14 cellular contexts compared by ENCODE assay signal in genomic region chr4:93814722-93815121, GRCh38. TPM values are rescaled to one million over a fixed set of nuclear protein-coding genes. Genes with fewer than 3 reads are reported as not detected.
DNase-seq lines count a peak whose midpoint lies in the region; ATAC-seq and TF ChIP-seq lines count a peak whose summit lies in the region.
"Had no signal": no experiment of that assay in that cellular context is flagged by ENCODE, and none has a peak within 500 bp of the region (broad histone marks: within the 10 kb centered on the region; RNA-seq: fewer than 3 reads in every experiment).

No MANE protein-coding gene starts in this region.

- H3K4me3 ChIP-seq in adrenal gland (no peak overlapping the region), uterus (no peak overlapping the region)
- H3K4me3 ChIP-seq: MG63 had no signal

- no peaks in the 10 kb centered on the region for H3K9me3 ChIP-seq in adrenal gland (replicated peaks in 1 of 3)
- H3K9me3 ChIP-seq in uterus, result no peaks in the 10 kb centered on the region
- H3K9me3 ChIP-seq: MG63 had no signal

- H3K4me1 ChIP-seq in adrenal gland (replicated peaks in 1 of 2), result peaks cover 0 to 11% of the 10 kb centered on the region in 2 donors
- no peaks in the 10 kb centered on the region for H3K4me1 ChIP-seq in uterus

- TF ChIP-seq CTCF in adrenal gland (IDR thresholded peaks at IDR 0.05) (no peak), uterus (IDR thresholded peaks at IDR 0.05) (no peak)

- ATAC-seq in GM18861 (IDR thresholded peaks at IDR 0.05; ENCODE audit: unreplicated experiment) (peak; percentile 59), HG02840 (IDR thresholded peaks at IDR 0.05; ENCODE audit: low FRiP score, unreplicated experiment) (no peak)

- peak; percentile 91 for DNase-seq in MV-4-11 (lab: John Stamatoyannopoulos, UW)
- DNase-seq in adrenal gland, result peak; percentile 29 to 67 (median 46)
- peak; percentile 21 for DNase-seq in putamen (ENCODE audit: low spot score)
- no peak for DNase-seq in stimulated activated CD4-positive, alpha-beta T cell treated with anti-CD3 and anti-CD28 coated beads, Interleukin-2, amount 100 ng/mL, for 24 hours
- no peak for DNase-seq in uterus
- DNase-seq: CD4-positive, CD25-positive, alpha-beta regulatory T cell; HFFc6; MG63; nephron progenitor cell; stimulated activated CD4-positive, alpha-beta T cell treated with anti-CD3 and anti-CD28 coated beads, Interleukin-4, amount 100 ng/mL, for 1 hour had no signal

- no peaks in the 10 kb centered on the region for H3K27me3 ChIP-seq in adrenal gland
- H3K27me3 ChIP-seq in uterus, result no peaks in the 10 kb centered on the region
- H3K27me3 ChIP-seq: MG63 had no signal

- TF ChIP-seq POLR2A in adrenal gland (IDR thresholded peaks at IDR 0.05) (no peak), uterus (IDR thresholded peaks at IDR 0.05) (no peak)

- 42 to 66% (median 64%) methylated on average over 4 of the region's 4 CpGs for WGBS in adrenal gland, 4 donors

- H3K36me3 ChIP-seq in adrenal gland (replicated peaks in 1 of 2) (no peaks in the 10 kb centered on the region), uterus (no peaks in the 10 kb centered on the region)
- H3K36me3 ChIP-seq: MG63 had no signal

- intact Hi-C loops in adrenal gland (cut with DNase I), result no loop called here
- intact Hi-C loops in uterus (cut with DNase I; ENCODE audit: low total_unique reads), result no loop called here

- no peak overlapping the region for H3K27ac ChIP-seq in adrenal gland
- no peak overlapping the region for H3K27ac ChIP-seq in uterus

RNA-seq across cellular contexts. Expression of gene ATOH1, which starts 13.8 kb away (rescaled TPM):
- total RNA-seq in adrenal gland (not detected), uterus (under 1 TPM in 1 of 4 donors, not detected in 3; under 0.01 TPM)
- polyA plus RNA-seq in adrenal gland, result not detected
- total RNA-seq: bronchial epithelial cell; CD4-positive, CD25-positive, alpha-beta regulatory T cell; HFFc6; lower leg skin had no signal
- polyA plus RNA-seq: CD4-positive, CD25-positive, alpha-beta regulatory T cell had no signal

Comparison
In these comparisons a context has a peak if more than half of its experiments do, and no peak if none do; other contexts are left out.
1. DNase-seq: peak in MV-4-11 (single experiment), adrenal gland (7 of 7) and putamen (single experiment); none in stimulated activated CD4-positive, alpha-beta T cell treated with anti-CD3 and anti-CD28 coated beads, Interleukin-2, amount 100 ng/mL, for 24 hours (0 of 2) and uterus (0 of 2).